Comparison of ENCODE assay signal across 8 cellular contexts in the genomic region with DNA sequence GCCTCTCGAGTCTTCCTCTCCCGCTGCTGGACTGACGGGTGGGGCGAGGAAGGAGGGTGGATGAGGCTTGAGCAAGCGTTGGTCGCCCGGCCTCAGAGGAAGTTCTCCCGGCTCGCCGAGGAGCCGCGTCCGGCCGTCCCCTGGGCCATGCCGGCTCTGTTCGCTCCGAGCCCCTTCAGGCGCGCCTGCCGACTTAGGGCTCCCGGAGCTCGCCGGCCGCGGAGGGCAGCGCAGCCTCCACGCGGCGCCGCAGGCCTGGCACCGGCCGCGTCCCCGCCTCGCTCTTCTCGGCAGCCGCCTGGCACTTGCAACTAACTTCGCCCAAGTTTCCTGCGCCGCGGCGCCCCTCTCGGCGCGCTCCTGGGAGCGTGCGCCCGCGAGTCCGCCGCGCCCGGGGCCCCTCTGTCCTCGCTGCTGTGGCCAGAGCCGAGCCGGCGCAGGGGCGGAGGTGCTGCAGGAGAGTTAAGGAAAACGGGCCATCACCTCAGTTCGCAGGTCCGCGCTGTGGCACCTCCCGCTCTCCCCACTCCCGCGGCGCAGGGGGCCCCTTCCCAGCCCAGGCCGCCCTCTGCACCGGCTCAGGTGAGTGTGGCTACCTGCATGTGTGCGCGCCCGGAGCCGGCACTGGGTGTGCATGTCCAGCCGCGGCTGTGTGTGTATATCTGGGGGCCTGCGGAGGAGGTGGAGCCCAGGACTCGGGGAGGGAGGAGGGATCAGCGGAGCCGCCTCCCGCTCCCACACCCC. TPM values are rescaled to one million over a fixed set of nuclear protein-coding genes. Genes with fewer than 3 reads are reported as not detected.
DNase-seq lines count a peak whose midpoint lies in the region; ATAC-seq and TF ChIP-seq lines count a peak whose summit lies in the region.

No MANE protein-coding gene starts in this region.

- peaks cover 3% of the 10 kb centered on the region; the same call in 1 of the 2 replicates for H3K4me1 ChIP-seq in BE2C

- no peak for ATAC-seq in GM21423 (IDR thresholded peaks at IDR 0.05; ENCODE audit: unreplicated experiment)

- no peak for TF ChIP-seq CTCF in BE2C (IDR thresholded peaks at IDR 0.05; ENCODE audit: low read depth, low read length)

- peaks cover 93% of the 10 kb centered on the region for H3K27me3 ChIP-seq in BE2C

- no peak overlapping the region for H3K4me3 ChIP-seq in BE2C (ENCODE audit: low read depth, low read length)

- DNase-seq in BE2C (peak; percentile 50), HK-2 (ENCODE audit: unreplicated experiment) (peak; percentile 9), amygdala (lab: John Stamatoyannopoulos, UW) (peak in 40 of 56 donors; percentile 8 to 77 (median 54)), iris pigment epithelial cell (ENCODE audit: low read depth) (peak; percentile 74), RPMI8226 (no peak)
- DNase-seq in stimulated activated CD8-positive, alpha-beta memory T cell treated with anti-CD3 and anti-CD28 coated beads, Interleukin-4, amount 100 ng/mL, for 48 hours: peak; percentile 31
- no peak for DNase-seq in effector CD4-positive, alpha-beta T cell

- no peaks in the 10 kb centered on the region for H3K9me3 ChIP-seq in BE2C

- no peaks in the 10 kb centered on the region for H3K36me3 ChIP-seq in BE2C

RNA-seq across cellular contexts. Expression of a gene that starts 0.6 kb away (rescaled TPM):
- not detected for polyA plus RNA-seq in BE2C (2012; ENCODE audit: insufficient read depth, insufficient read length, low read depth)

Comparison
In these comparisons a context has a peak if more than half of its experiments do, and no peak if none do; other contexts are left out.
1. DNase-seq: peak in BE2C (single experiment), HK-2 (single experiment), amygdala (40 of 56), iris pigment epithelial cell (single experiment) and stimulated activated CD8-positive, alpha-beta memory T cell treated with anti-CD3 and anti-CD28 coated beads, Interleukin-4, amount 100 ng/mL, for 48 hours (single experiment); none in RPMI8226 (single experiment) and effector CD4-positive, alpha-beta T cell (single experiment).